ENCODE assay signal across 17 cellular contexts in the genomic region with DNA sequence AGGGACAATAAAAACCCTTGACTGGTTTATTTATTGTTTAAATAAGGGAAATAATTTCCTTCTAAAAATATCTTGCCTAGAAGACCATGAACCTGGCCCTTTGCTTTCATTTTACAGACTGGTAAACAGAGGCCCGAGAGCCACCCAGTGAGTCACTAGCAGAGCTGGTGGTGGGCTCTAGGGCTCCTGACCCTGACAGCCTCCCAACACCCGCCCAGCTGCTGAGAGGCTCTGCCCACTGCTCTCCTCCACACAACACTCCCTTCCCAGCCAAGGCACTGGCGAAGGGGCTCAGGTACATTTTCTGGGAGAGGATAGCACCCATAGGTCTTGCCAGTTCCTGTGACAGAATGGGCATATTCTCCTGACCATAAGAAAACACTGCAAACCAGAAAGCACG. TPM values are rescaled to one million over a fixed set of nuclear protein-coding genes. Genes with fewer than 3 reads are reported as not detected.
DNase-seq lines count a peak whose midpoint lies in the region; ATAC-seq, FAIRE-seq and TF ChIP-seq lines count a peak whose summit lies in the region.
"Had no signal": no experiment of that assay in that cellular context is flagged by ENCODE, and none has a peak within 500 bp of the region (broad histone marks: within the 10 kb centered on the region; RNA-seq: fewer than 3 reads in every experiment).

No MANE protein-coding gene starts in this region.

- H3K4me3 ChIP-seq in hepatocyte (no peak overlapping the region), small intestine (ENCODE audit: low read depth in 1 of 2, low read length in 2 of 2) (no peak overlapping the region)
- H3K4me3 ChIP-seq: BLaER1 treated with 17β-estradiol and CSF1 and Interleukin-3, amounts not matched to agents 10 nM and 100 nM had no signal

- FAIRE-seq in small intestine (lab: Jason Lieb, UNC) = no peak
- FAIRE-seq: G401.6, GM12891 had no signal

- H3K4me2 ChIP-seq in hepatocyte = peak overlapping the region; percentile 50
- H3K4me2 ChIP-seq: BLaER1 treated with 17β-estradiol and CSF1 and Interleukin-3, amounts not matched to agents 10 nM and 100 nM had no signal

- DNase-seq in hepatocyte (ENCODE audit: low spot score) = no peak
- DNase-seq in small intestine = no peak
- no peak for DNase-seq in NAMALWA (ENCODE audit: low spot score)
- DNase-seq in DMS53 (lab: John Stamatoyannopoulos, UW) = no peak
- DNase-seq: ACHN; CD4-positive, alpha-beta memory T cell; DMS79 treated with DMSO at 0.1 percent for 48 hours; GOT3; H9 had no signal

- H3K79me2 ChIP-seq in hepatocyte = no peaks in the 10 kb centered on the region

- no peaks in the 10 kb centered on the region for H4K20me1 ChIP-seq in hepatocyte (ENCODE audit: insufficient read depth, poor library complexity, severe bottlenecking)
- H4K20me1 ChIP-seq: BLaER1 treated with 17β-estradiol and CSF1 and Interleukin-3, amounts not matched to agents 10 nM and 100 nM had no signal

- no peaks in the 10 kb centered on the region for H3K9me3 ChIP-seq in hepatocyte (ENCODE audit: low read depth)
- no peaks in the 10 kb centered on the region for H3K9me3 ChIP-seq in small intestine (ENCODE audit: control insufficient read depth, low read depth)
- H3K9me3 ChIP-seq: BLaER1 treated with 17β-estradiol and CSF1 and Interleukin-3, amounts not matched to agents 10 nM and 100 nM had no signal

- peaks cover 16% of the 10 kb centered on the region for H3K4me1 ChIP-seq in hepatocyte (ENCODE audit: insufficient read depth)
- peaks cover 0 to 6% of the 10 kb centered on the region in 2 donors for H3K4me1 ChIP-seq in small intestine (ENCODE audit: control insufficient read depth in 2 of 2, insufficient read depth in 1 of 2, low read depth in 1 of 2, low read length in 1 of 2)

- TF ChIP-seq CTCF in 22Rv1 (IDR thresholded peaks at IDR 0.05) = no peak
- TF ChIP-seq CTCF in VCaP (conservative IDR thresholded peaks at IDR 0.05) = no peak
- TF ChIP-seq CTCF in hepatocyte (IDR thresholded peaks at IDR 0.05; ENCODE audit: poor library complexity) = no peak

- H2AFZ ChIP-seq in hepatocyte = no peak overlapping the region

- H3K27me3 ChIP-seq in hepatocyte = no peaks in the 10 kb centered on the region
- H3K27me3 ChIP-seq in small intestine (ENCODE audit: control insufficient read depth in 2 of 2, insufficient read depth in 2 of 2, low read length in 2 of 2) = no peaks in the 10 kb centered on the region
- H3K27me3 ChIP-seq: BLaER1 treated with 17β-estradiol and CSF1 and Interleukin-3, amounts not matched to agents 10 nM and 100 nM had no signal

- H3K9me2 ChIP-seq in hepatocyte (replicated peaks; ENCODE audit: insufficient read depth) = no peaks in the 10 kb centered on the region

- WGBS in hepatocyte (ENCODE audit: low lambda C conversion rate, missing lambda C conversion rate) = 82% methylated on average over 4 of the region's 4 CpGs
- 58 to 79% (median 77%) methylated on average over 4 of the region's 4 CpGs for WGBS in small intestine, 3 donors

- H3K36me3 ChIP-seq in hepatocyte (replicated peaks; ENCODE audit: insufficient read depth, low read depth) = no peaks in the 10 kb centered on the region
- peaks cover 0 to 8% of the 10 kb centered on the region in 2 donors for H3K36me3 ChIP-seq in small intestine (ENCODE audit: control insufficient read depth in 2 of 2, insufficient read depth in 2 of 2, low read length in 2 of 2)

- H3K27ac ChIP-seq in 22Rv1 = peak overlapping the region; percentile 45
- peak overlapping the region; percentile 36 for H3K27ac ChIP-seq in VCaP
- peak overlapping the region; percentile 50 for H3K27ac ChIP-seq in hepatocyte
- peak overlapping the region; percentile 9 to 12 for H3K27ac ChIP-seq in small intestine (ENCODE audit: low read depth in 1 of 2, low read length in 1 of 2)
- H3K27ac ChIP-seq: BLaER1 treated with 17β-estradiol and CSF1 and Interleukin-3, amounts not matched to agents 10 nM and 100 nM; HL-60 had no signal

- no peak for ATAC-seq in HG02678 (IDR thresholded peaks at IDR 0.05; ENCODE audit: unreplicated experiment)

RNA-seq across cellular contexts. Expression of gene PPEF2, which starts 18.1 kb away (rescaled TPM):
- total RNA-seq in hepatocyte = not detected in 2 replicates
- polyA plus RNA-seq in hepatocyte (not detected in 2 replicates), small intestine (not detected)
- total RNA-seq: A172, H9 had no signal
- polyA plus RNA-seq: CD4-positive, alpha-beta memory T cell had no signal

RNA-seq across cellular contexts. Expression of gene NAAA, which starts 20.5 kb away (rescaled TPM):
- 41.0 and 62.5 TPM in 2 replicates for total RNA-seq in hepatocyte
- polyA plus RNA-seq in hepatocyte = 18.4 and 21.8 TPM in 2 replicates
- 10 to 100 TPM; 11.4 to 26.8 (median 19.7) TPM for polyA plus RNA-seq in small intestine
